In genomic region chr1:106022312-106022902, GRCh38 we compare ENCODE assay signal across 2 cellular contexts.
TF ChIP-seq lines count a peak whose summit lies in the region.

No MANE protein-coding gene starts in this region.

TF ChIP-seq in IMR-90, 13 proteins besides CTCF, POLR2A, EP300 and RAD21:
- TF ChIP-seq MXI1 (IDR thresholded peaks at IDR 0.05; ENCODE audit: borderline replicate concordance, low read depth, low read length), result no peak
- peak; percentile 24; the same call in 1 of the 2 replicates for TF ChIP-seq CEBPB (IDR thresholded peaks at IDR 0.05; ENCODE audit: low read depth, low read length)

TF ChIP-seq in neural cell, 6 proteins besides CTCF, POLR2A, EP300 and RAD21 (continued from another document):
- no peak for TF ChIP-seq EZH2 (IDR thresholded peaks at IDR 0.05; ENCODE audit: borderline replicate concordance, insufficient read depth, low read length, poor library complexity, severe bottlenecking)
- TF ChIP-seq SMC3 (conservative IDR thresholded peaks at IDR 0.05; ENCODE audit: poor library complexity), result peak; percentile 70
- no peak for TF ChIP-seq REST (IDR thresholded peaks at IDR 0.05; ENCODE audit: borderline replicate concordance)
- no peak for TF ChIP-seq MXI1 (conservative IDR thresholded peaks at IDR 0.05; ENCODE audit: poor library complexity, severe bottlenecking)
- no peak for TF ChIP-seq TAF1 (IDR thresholded peaks at IDR 0.05; ENCODE audit: low read depth)
